In genomic region chr9:35102769-35103659, GRCh38 we compare ENCODE assay signal across 8 cellular contexts. TPM values are rescaled to one million over a fixed set of nuclear protein-coding genes. Genes with fewer than 3 reads are reported as not detected.
DNase-seq lines count a peak whose midpoint lies in the region; ATAC-seq and TF ChIP-seq lines count a peak whose summit lies in the region.

Gene STOML2, minus strand, starts transcription at chr9:35103131. Its CDS starts 37 bp downstream, at chr9:35103094.

- peaks cover 29% of the 10 kb centered on the region for H3K36me3 Mint-ChIP-seq in activated T-cell treated with anti-CD3 and anti-CD28 coated beads, Interleukin-2, amount 50 U/mL, for 4 hours (ENCODE audit: insufficient read depth)

- TSS peak; percentile 86 for BruUV-seq in Panc1 (replicated peaks; lab: Mats Ljungman, UMichigan)

- peak; percentile 97 for ATAC-seq in GM21723 (IDR thresholded peaks at IDR 0.05; ENCODE audit: unreplicated experiment)
- ATAC-seq in Panc1 = peak; percentile 98
- ATAC-seq in activated T-cell treated with anti-CD3 and anti-CD28 coated beads, Interleukin-2, amount 50 U/mL, for 4 hours = peak; percentile 98 to 99
- peak; percentile 90 for ATAC-seq in esophagus mucosa

- peak within 1 kb of the TSS; percentile 99 for H3K4me3 Mint-ChIP-seq in activated T-cell treated with anti-CD3 and anti-CD28 coated beads, Interleukin-2, amount 50 U/mL, for 4 hours

- no peaks in the 10 kb centered on the region for H3K9me3 ChIP-seq in Panc1 (ENCODE audit: control insufficient read depth, insufficient read depth, low read depth, low read length)
- no peaks in the 10 kb centered on the region for H3K9me3 ChIP-seq in muscle layer of colon (ENCODE audit: low read length)

- peak within 1 kb of the TSS; percentile 88 for H3K9ac ChIP-seq in muscle layer of colon (ENCODE audit: low read length)

- H3K27me3 ChIP-seq in Panc1 (ENCODE audit: control insufficient read depth, insufficient read depth, low read length) = no peaks in the 10 kb centered on the region
- no peaks in the 10 kb centered on the region for H3K27me3 ChIP-seq in muscle layer of colon (ENCODE audit: control insufficient read depth in 1 of 2, insufficient read depth in 2 of 2, low read length in 2 of 2)

- intact Hi-C loops in Panc1 (cut with micrococcal nuclease; ENCODE audit: unreplicated experiment) = no loop called here

- H3K27ac ChIP-seq in Panc1 (ENCODE audit: low read length) (peak within 1 kb of the TSS; percentile 96), muscle layer of colon (ENCODE audit: low read depth, low read length) (peak within 1 kb of the TSS; percentile 70)

- CTCF ChIA-PET in Panc1 (lab: Charles Lee) = interaction anchor here (1.7 kb wide), 1 partner anchor 13 kb away, joined by 4 read pairs; the partner anchor contains the start of gene ATOSB

- H3K27me3 Mint-ChIP-seq in activated T-cell treated with anti-CD3 and anti-CD28 coated beads, Interleukin-2, amount 50 U/mL, for 4 hours (ENCODE audit: low read depth) = no peaks in the 10 kb centered on the region

- peak; percentile 97 for DNase-seq in DMS53 (lab: John Stamatoyannopoulos, UW)
- peak; percentile 66 for DNase-seq in KG1 (lab: John Stamatoyannopoulos, UW)
- peak; percentile 78 for DNase-seq in Panc1 (ENCODE audit: low read depth, low spot score)
- peak; percentile 86 for DNase-seq in activated T-cell treated with anti-CD3 and anti-CD28 coated beads, Interleukin-2, amount 50 U/mL, for 4 hours
- DNase-seq in stimulated activated CD8-positive, alpha-beta memory T cell treated with anti-CD3 and anti-CD28 coated beads, Interleukin-7, amount 100 ng/mL, for 24 hours (ENCODE audit: low read depth) = peak; percentile 85

- POLR2A ChIA-PET in Panc1 (lab: Charles Lee) = interaction anchor here (0.5 to 1.6 kb wide), 10 partner anchors 12 to 421 kb away, joined by 3 to 12 read pairs (median 5); partner anchors contain the start of genes ATOSB, FANCG, UNC13B and VCP

- in situ Hi-C loops in Panc1 (cut with HindIII; ENCODE audit: low pct_unique_long_range_greater_than_20kb, low sequenced_read_pairs) = no loop called here

- peaks cover 29% of the 10 kb centered on the region for H3K4me1 Mint-ChIP-seq in activated T-cell treated with anti-CD3 and anti-CD28 coated beads, Interleukin-2, amount 50 U/mL, for 4 hours (ENCODE audit: low read depth)

- no peak for TF ChIP-seq CTCF in Panc1 (IDR thresholded peaks at IDR 0.05)

- no peaks in the 10 kb centered on the region for H3K9me3 Mint-ChIP-seq in activated T-cell treated with anti-CD3 and anti-CD28 coated beads, Interleukin-2, amount 50 U/mL, for 4 hours

- H3K36me3 ChIP-seq in Panc1 (ENCODE audit: control insufficient read depth, insufficient read depth, low read length) (no peaks in the 10 kb centered on the region; the same call in 1 of the 2 replicates), muscle layer of colon (ENCODE audit: insufficient read depth, low read length) (peaks cover 55% of the 10 kb centered on the region)

- H3K4me3 ChIP-seq in Panc1 (ENCODE audit: low read depth in 2 of 2, low read length in 2 of 2) (peak within 1 kb of the TSS; percentile 80 to 97), muscle layer of colon (ENCODE audit: low read depth in 1 of 2, low read length in 2 of 2) (peak within 1 kb of the TSS; percentile 43 to 98)

- H3K4me1 ChIP-seq in Panc1 (ENCODE audit: control insufficient read depth, insufficient read depth, low read length) (peaks cover 18% of the 10 kb centered on the region), muscle layer of colon (ENCODE audit: insufficient read depth, low read length) (peaks cover 20% of the 10 kb centered on the region)

RNA-seq across cellular contexts. Expression of gene STOML2, which starts in this region (rescaled TPM):
- 264 TPM for total RNA-seq in Panc1 (2021; ENCODE audit: unreplicated experiment)
- 233 TPM for polyA plus RNA-seq in Panc1 (2012; ENCODE audit: insufficient read length)
- total RNA-seq in activated T-cell treated with anti-CD3 and anti-CD28 coated beads, Interleukin-2, amount 50 U/mL, for 4 hours = 100 to 1,000 TPM; 270 to 325 (median 289) TPM
- total RNA-seq in esophagus mucosa = 126 TPM

Comparison
In these comparisons a context has a peak if more than half of its experiments do, and no peak if none do; other contexts are left out.
1. Peak in every context shown above with its lines: DNase-seq, ATAC-seq, H3K4me3 ChIP-seq and H3K27ac ChIP-seq.